In the genomic region with DNA sequence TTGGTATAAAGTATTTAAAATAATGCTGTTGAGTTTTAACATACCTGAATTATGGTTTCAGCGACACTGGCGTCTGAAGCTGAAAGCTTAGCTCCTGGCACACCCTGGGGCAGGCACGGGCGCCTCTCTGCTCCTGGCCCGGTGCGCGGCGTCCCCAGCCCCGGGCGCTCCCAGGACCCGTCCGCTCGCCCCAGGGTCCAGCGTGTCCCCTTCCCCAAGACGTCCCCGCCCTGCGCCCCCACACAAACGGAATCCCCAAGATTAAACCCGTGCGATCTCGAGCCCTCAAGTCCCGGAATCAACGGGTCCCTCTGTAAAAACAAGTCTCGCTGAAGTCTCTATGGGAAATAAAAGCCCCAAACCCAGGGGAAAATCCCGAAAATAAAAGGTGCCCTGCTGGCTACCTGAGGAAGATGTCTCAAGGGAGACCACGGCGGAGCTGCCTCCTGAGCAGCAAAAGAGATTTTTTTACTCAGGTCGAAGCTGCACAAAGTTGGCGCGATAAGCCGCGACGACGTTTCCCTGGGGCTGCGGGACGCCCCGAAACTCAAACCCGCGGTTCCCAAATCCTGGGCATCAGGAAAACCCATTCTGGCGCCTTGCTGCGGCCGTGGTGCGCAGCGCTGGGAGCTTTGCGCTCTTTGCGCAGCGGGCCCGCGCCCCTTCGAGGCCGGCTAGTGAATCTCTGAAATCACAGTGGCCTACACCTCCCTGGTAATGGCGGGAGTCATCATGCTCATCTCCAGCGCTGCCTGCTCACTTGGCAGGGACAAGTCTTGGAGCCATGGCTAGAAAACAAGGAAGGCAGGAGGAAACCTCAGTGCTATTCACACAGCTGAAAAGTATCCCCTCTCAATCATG, we compare ENCODE assay signal across 8 cellular contexts. TPM values are rescaled to one million over a fixed set of nuclear protein-coding genes. Genes with fewer than 3 reads are reported as not detected.
A peak's percentile ranks its signal among the peaks of the same experiment; 100 is the strongest.
DNase-seq lines count a peak whose midpoint lies in the region; ATAC-seq, FAIRE-seq and TF ChIP-seq lines count a peak whose summit lies in the region.

No MANE protein-coding gene starts in this region.

- no peak overlapping the region for H3K27ac ChIP-seq in iPS-20b (ENCODE audit: low read length)

- peak overlapping the region; percentile 70 for H3K4me3 ChIP-seq in iPS-20b (ENCODE audit: low read length)

- H3K36me3 ChIP-seq in iPS-20b (ENCODE audit: insufficient read depth, low read depth, low read length) = no peaks in the 10 kb centered on the region

- CTCF ChIA-PET in activated CD8-positive, alpha-beta T cell treated with anti-CD3 and anti-CD28 coated beads, Interleukin-2, amount 10 ng/mL, durations not matched to agents 7 days and 5 days (lab: Charles Lee) = interaction anchor here (0.7 to 1.8 kb wide), 10 partner anchors 15 to 208 kb away, joined by 3 to 7 read pairs (median 4); no protein-coding TSS in a partner anchor

- DNase-seq in AG20443 (ENCODE audit: low spot score) = peak; percentile 68
- no peak for DNase-seq in activated CD8-positive, alpha-beta T cell treated with anti-CD3 and anti-CD28 coated beads, Interleukin-2, amount 10 ng/mL, durations not matched to agents 7 days and 5 days
- no peak for DNase-seq in stimulated activated effector memory CD8-positive, alpha-beta T cell treated with anti-CD3 and anti-CD28 coated beads, Interleukin-12 subunit alpha, Interleukin-12 subunit beta, amount 100 ng/mL, for 72 hours (ENCODE audit: low spot score in 2 of 2)
- no peak for DNase-seq in SIG-M5 (lab: John Stamatoyannopoulos, UW)
- DNase-seq in D721Med (ENCODE audit: insufficient read length, low spot score) = no peak
- DNase-seq in NCI-H446 (lab: John Stamatoyannopoulos, UW) = no peak

- no peaks in the 10 kb centered on the region for H3K9me3 ChIP-seq in iPS-20b (ENCODE audit: insufficient read depth, low read depth, low read length)

- H3K4me1 Mint-ChIP-seq in activated CD8-positive, alpha-beta T cell treated with anti-CD3 and anti-CD28 coated beads, Interleukin-2, amount 10 ng/mL, durations not matched to agents 7 days and 5 days (ENCODE audit: low read depth) = peaks cover 7% of the 10 kb centered on the region
- no peaks in the 10 kb centered on the region for H3K4me1 Mint-ChIP-seq in stimulated activated effector memory CD8-positive, alpha-beta T cell treated with anti-CD3 and anti-CD28 coated beads, Interleukin-12 subunit alpha, Interleukin-12 subunit beta, amount 100 ng/mL, for 72 hours

- peak overlapping the region; percentile 66 for H3K4me3 Mint-ChIP-seq in activated CD8-positive, alpha-beta T cell treated with anti-CD3 and anti-CD28 coated beads, Interleukin-2, amount 10 ng/mL, durations not matched to agents 7 days and 5 days
- H3K4me3 Mint-ChIP-seq in stimulated activated effector memory CD8-positive, alpha-beta T cell treated with anti-CD3 and anti-CD28 coated beads, Interleukin-12 subunit alpha, Interleukin-12 subunit beta, amount 100 ng/mL, for 72 hours = peak overlapping the region; percentile 37

- no peak overlapping the region for H3K27ac Mint-ChIP-seq in activated CD8-positive, alpha-beta T cell treated with anti-CD3 and anti-CD28 coated beads, Interleukin-2, amount 10 ng/mL, durations not matched to agents 7 days and 5 days
- H3K27ac Mint-ChIP-seq in stimulated activated effector memory CD8-positive, alpha-beta T cell treated with anti-CD3 and anti-CD28 coated beads, Interleukin-12 subunit alpha, Interleukin-12 subunit beta, amount 100 ng/mL, for 72 hours = no peak overlapping the region

- ATAC-seq in GM19438 (IDR thresholded peaks at IDR 0.05; ENCODE audit: low read depth, unreplicated experiment) = peak; percentile 76
- ATAC-seq in activated CD8-positive, alpha-beta T cell treated with anti-CD3 and anti-CD28 coated beads, Interleukin-2, amount 10 ng/mL, durations not matched to agents 7 days and 5 days = peak; percentile 60
- peak; percentile 45 for ATAC-seq in stimulated activated effector memory CD8-positive, alpha-beta T cell treated with anti-CD3 and anti-CD28 coated beads, Interleukin-12 subunit alpha, Interleukin-12 subunit beta, amount 100 ng/mL, for 72 hours

- peak overlapping the region; percentile 32; the same call in 1 of the 2 replicates for H3K9ac ChIP-seq in iPS-20b (ENCODE audit: low read depth, low read length)

- TF ChIP-seq CTCF in D721Med (IDR thresholded peaks at IDR 0.05; ENCODE audit: insufficient read depth, missing control alignments) = no peak

- H3K9me3 Mint-ChIP-seq in activated CD8-positive, alpha-beta T cell treated with anti-CD3 and anti-CD28 coated beads, Interleukin-2, amount 10 ng/mL, durations not matched to agents 7 days and 5 days (ENCODE audit: insufficient read depth) = no peaks in the 10 kb centered on the region
- no peaks in the 10 kb centered on the region for H3K9me3 Mint-ChIP-seq in stimulated activated effector memory CD8-positive, alpha-beta T cell treated with anti-CD3 and anti-CD28 coated beads, Interleukin-12 subunit alpha, Interleukin-12 subunit beta, amount 100 ng/mL, for 72 hours

- H3K27me3 ChIP-seq in iPS-20b (ENCODE audit: insufficient read depth, low read length) = peaks cover 33% of the 10 kb centered on the region

- FAIRE-seq in D721Med (lab: Jason Lieb, UNC) = no peak

- H3K4me1 ChIP-seq in iPS-20b (ENCODE audit: insufficient read depth, low read length) = peaks cover 4% of the 10 kb centered on the region; the same call in 1 of the 2 replicates

- no peaks in the 10 kb centered on the region for H3K36me3 Mint-ChIP-seq in activated CD8-positive, alpha-beta T cell treated with anti-CD3 and anti-CD28 coated beads, Interleukin-2, amount 10 ng/mL, durations not matched to agents 7 days and 5 days (ENCODE audit: low read depth)
- H3K36me3 Mint-ChIP-seq in stimulated activated effector memory CD8-positive, alpha-beta T cell treated with anti-CD3 and anti-CD28 coated beads, Interleukin-12 subunit alpha, Interleukin-12 subunit beta, amount 100 ng/mL, for 72 hours = no peaks in the 10 kb centered on the region

- POLR2A ChIA-PET in activated CD8-positive, alpha-beta T cell treated with anti-CD3 and anti-CD28 coated beads, Interleukin-2, amount 10 ng/mL, durations not matched to agents 7 days and 5 days (lab: Charles Lee) = no interaction called here

- peaks cover 55% of the 10 kb centered on the region for H3K27me3 Mint-ChIP-seq in activated CD8-positive, alpha-beta T cell treated with anti-CD3 and anti-CD28 coated beads, Interleukin-2, amount 10 ng/mL, durations not matched to agents 7 days and 5 days (ENCODE audit: low read depth)

RNA-seq across cellular contexts. Expression of a gene that starts 6.3 kb away (rescaled TPM):
- total RNA-seq in activated CD8-positive, alpha-beta T cell treated with anti-CD3 and anti-CD28 coated beads, Interleukin-2, amount 10 ng/mL, durations not matched to agents 7 days and 5 days = not detected

RNA-seq across cellular contexts. Expression of a gene that starts 17.4 kb away (rescaled TPM):
- total RNA-seq in activated CD8-positive, alpha-beta T cell treated with anti-CD3 and anti-CD28 coated beads, Interleukin-2, amount 10 ng/mL, durations not matched to agents 7 days and 5 days = not detected

RNA-seq across cellular contexts. Expression of a gene that starts 34.8 kb away (rescaled TPM):
- total RNA-seq in activated CD8-positive, alpha-beta T cell treated with anti-CD3 and anti-CD28 coated beads, Interleukin-2, amount 10 ng/mL, durations not matched to agents 7 days and 5 days = not detected

RNA-seq across cellular contexts. Expression of a gene that starts 37.6 kb away (rescaled TPM):
- not detected for total RNA-seq in activated CD8-positive, alpha-beta T cell treated with anti-CD3 and anti-CD28 coated beads, Interleukin-2, amount 10 ng/mL, durations not matched to agents 7 days and 5 days

RNA-seq across cellular contexts. Expression of a gene that starts 51.9 kb away (rescaled TPM):
- total RNA-seq in activated CD8-positive, alpha-beta T cell treated with anti-CD3 and anti-CD28 coated beads, Interleukin-2, amount 10 ng/mL, durations not matched to agents 7 days and 5 days = not detected
